In genomic region chr7:132251327-132251659, GRCh38 we compare ENCODE assay signal across 9 cellular contexts.
A peak's percentile ranks its signal among the peaks of the same experiment; 100 is the strongest.
DNase-seq lines count a peak whose midpoint lies in the region; ATAC-seq and TF ChIP-seq lines count a peak whose summit lies in the region.
"Had no signal": no experiment of that assay in that cellular context is flagged by ENCODE, and none has a peak within 500 bp of the region (broad histone marks: within the 10 kb centered on the region; RNA-seq: fewer than 3 reads in every experiment).

No MANE protein-coding gene starts in this region.

- H3K36me3 Mint-ChIP-seq in effector memory CD8-positive, alpha-beta T cell (ENCODE audit: insufficient read depth) = no peaks in the 10 kb centered on the region
- H3K36me3 Mint-ChIP-seq in naive thymus-derived CD4-positive, alpha-beta T cell = no peaks in the 10 kb centered on the region
- H3K36me3 Mint-ChIP-seq: IgD-negative memory B cell had no signal

- H3K27ac Mint-ChIP-seq in effector memory CD8-positive, alpha-beta T cell = no peak overlapping the region
- H3K27ac Mint-ChIP-seq in naive thymus-derived CD4-positive, alpha-beta T cell = no peak overlapping the region
- H3K27ac Mint-ChIP-seq: IgD-negative memory B cell had no signal

- H3K36me3 ChIP-seq in NT2/D1 (ENCODE audit: insufficient read depth, insufficient read length, low read length) (no peaks in the 10 kb centered on the region), prostate gland (no peaks in the 10 kb centered on the region)
- no peaks in the 10 kb centered on the region for H3K36me3 ChIP-seq in naive thymus-derived CD4-positive, alpha-beta T cell (ENCODE audit: control insufficient read depth in 2 of 3, insufficient read depth in 3 of 3, low read length in 3 of 3)

- TF ChIP-seq CTCF in prostate gland (IDR thresholded peaks at IDR 0.05) = peak in 1 of 4 experiments; percentile 11

- no peaks in the 10 kb centered on the region for H3K9me3 ChIP-seq in NT2/D1 (ENCODE audit: insufficient read depth, low read length)
- no peaks in the 10 kb centered on the region for H3K9me3 ChIP-seq in prostate gland
- H3K9me3 ChIP-seq in naive thymus-derived CD4-positive, alpha-beta T cell (ENCODE audit: control insufficient read depth in 2 of 3, low read length in 3 of 3) = no peaks in the 10 kb centered on the region

- H3K27ac ChIP-seq in prostate gland = peak overlapping the region; percentile 71 to 83
- no peak overlapping the region for H3K27ac ChIP-seq in naive thymus-derived CD4-positive, alpha-beta T cell (ENCODE audit: low read depth, low read length)

- intact Hi-C loops in left cardiac atrium (cut with DNase I) (loop anchor here in 1 of 2 donors (5.0 kb wide), 1 partner anchor 309 kb away; no protein-coding TSS in a partner anchor), prostate gland (cut with DNase I) (loop anchor here (5.0 kb wide), 1 partner anchor 304 kb away; no protein-coding TSS in a partner anchor)
- intact Hi-C loops in naive thymus-derived CD4-positive, alpha-beta T cell (cut with micrococcal nuclease) = no loop called here

- no peak overlapping the region for H3K4me3 ChIP-seq in NT2/D1 (ENCODE audit: insufficient read length, low read depth)
- no peak overlapping the region for H3K4me3 ChIP-seq in prostate gland
- no peak overlapping the region for H3K4me3 ChIP-seq in naive thymus-derived CD4-positive, alpha-beta T cell (ENCODE audit: low read length)

- no peak for TF ChIP-seq POLR2A in prostate gland (IDR thresholded peaks at IDR 0.05)

- H3K9me3 Mint-ChIP-seq in effector memory CD8-positive, alpha-beta T cell = peaks cover 0 to 2% of the 10 kb centered on the region in 2 donors
- H3K9me3 Mint-ChIP-seq in naive thymus-derived CD4-positive, alpha-beta T cell = peaks cover 0 to 9% (median 0%) of the 10 kb centered on the region in 11 donors

- DNase-seq in Daoy (ENCODE audit: low read depth) (peak; percentile 53), NT2/D1 (ENCODE audit: low read depth, low spot score) (peak; percentile 28), left cardiac atrium (peak; percentile 74), prostate gland (ENCODE audit: low spot score) (peak; percentile 98), activated gamma-delta T cell treated with Interleukin-2 at 50 U/mL for 16 hours (no peak)
- no peak for DNase-seq in effector memory CD8-positive, alpha-beta T cell
- no peak for DNase-seq in naive thymus-derived CD4-positive, alpha-beta T cell

- WGBS in prostate gland = 22% methylated on average over 5 of the region's 5 CpGs

- H3K27me3 ChIP-seq in NT2/D1 (ENCODE audit: insufficient read depth, insufficient read length) (peaks cover 4% of the 10 kb centered on the region), prostate gland (replicated peaks; ENCODE audit: insufficient read depth) (no peaks in the 10 kb centered on the region)
- no peaks in the 10 kb centered on the region for H3K27me3 ChIP-seq in naive thymus-derived CD4-positive, alpha-beta T cell (ENCODE audit: control insufficient read depth in 2 of 2, insufficient read depth in 2 of 2, low read length in 2 of 2)

- H3K9ac ChIP-seq in NT2/D1 (ENCODE audit: insufficient read length, low read depth) = no peak overlapping the region

- CTCF ChIA-PET in naive thymus-derived CD4-positive, alpha-beta T cell (lab: Charles Lee) = no interaction called here

- peaks cover 39 to 75% of the 10 kb centered on the region in 2 donors for H3K27me3 Mint-ChIP-seq in effector memory CD8-positive, alpha-beta T cell
- H3K27me3 Mint-ChIP-seq in naive thymus-derived CD4-positive, alpha-beta T cell = peaks cover 19 to 37% (median 24%) of the 10 kb centered on the region in 5 donors

- H3K4me1 ChIP-seq in NT2/D1 (ENCODE audit: insufficient read depth, insufficient read length) (peaks cover 7% of the 10 kb centered on the region), prostate gland (replicated peaks) (peaks cover 14% of the 10 kb centered on the region)
- no peaks in the 10 kb centered on the region for H3K4me1 ChIP-seq in naive thymus-derived CD4-positive, alpha-beta T cell (ENCODE audit: control insufficient read depth in 2 of 2, insufficient read depth in 2 of 2, low read length in 2 of 2)

- no peaks in the 10 kb centered on the region for H3K4me1 Mint-ChIP-seq in effector memory CD8-positive, alpha-beta T cell (ENCODE audit: low read depth in 2 of 2)
- H3K4me1 Mint-ChIP-seq in naive thymus-derived CD4-positive, alpha-beta T cell = no peaks in the 10 kb centered on the region
- H3K4me1 Mint-ChIP-seq: IgD-negative memory B cell had no signal

- ATAC-seq in left cardiac atrium = peak; percentile 73 to 85
- ATAC-seq in effector memory CD8-positive, alpha-beta T cell (replicated peaks) = no peak
- ATAC-seq in naive thymus-derived CD4-positive, alpha-beta T cell = no peak
- ATAC-seq in activated CD4-positive, CD25-positive, alpha-beta regulatory T cell treated with anti-CD3 and anti-CD28 coated beads, Interleukin-2, amount 50 U/mL, for 24 hours = no peak

- H3K4me3 Mint-ChIP-seq in effector memory CD8-positive, alpha-beta T cell = no peak overlapping the region
- no peak overlapping the region for H3K4me3 Mint-ChIP-seq in naive thymus-derived CD4-positive, alpha-beta T cell
- H3K4me3 Mint-ChIP-seq: IgD-negative memory B cell had no signal

- POLR2A ChIA-PET in naive thymus-derived CD4-positive, alpha-beta T cell (lab: Charles Lee) = no interaction called here

Comparison
In these comparisons a context has a peak if more than half of its experiments do, and no peak if none do; other contexts are left out.
1. DNase-seq: peak in Daoy (single experiment), NT2/D1 (single experiment), left cardiac atrium (single experiment) and prostate gland (single experiment); none in effector memory CD8-positive, alpha-beta T cell (0 of 3), naive thymus-derived CD4-positive, alpha-beta T cell (0 of 9) and activated gamma-delta T cell treated with Interleukin-2 at 50 U/mL for 16 hours (single experiment).
2. ATAC-seq: peak in left cardiac atrium (2 of 2); none in effector memory CD8-positive, alpha-beta T cell (single experiment), naive thymus-derived CD4-positive, alpha-beta T cell (single experiment) and activated CD4-positive, CD25-positive, alpha-beta regulatory T cell treated with anti-CD3 and anti-CD28 coated beads, Interleukin-2, amount 50 U/mL, for 24 hours (0 of 2).